ENCODE assay signal across 7 cellular contexts in the genomic region with DNA sequence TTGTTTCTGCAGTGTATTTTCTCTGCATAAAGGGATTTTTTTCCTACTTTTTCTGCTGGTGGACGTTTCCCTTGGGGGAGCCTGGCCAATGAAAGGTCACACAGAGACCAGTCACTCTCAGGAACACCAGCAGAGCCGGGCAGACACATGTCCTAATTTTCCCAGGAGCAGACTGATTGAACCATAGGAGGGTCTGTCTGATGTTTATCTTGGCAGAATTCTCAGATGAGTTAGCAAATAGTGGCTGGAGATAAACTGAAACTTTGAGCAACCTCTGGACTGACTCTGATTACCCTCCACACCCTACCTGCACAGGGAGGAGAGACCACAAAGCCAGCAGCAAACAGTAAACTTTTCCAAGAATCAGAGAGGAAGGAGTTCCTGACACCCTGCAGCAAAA.
A peak's percentile ranks its signal among the peaks of the same experiment; 100 is the strongest.
DNase-seq lines count a peak whose midpoint lies in the region; ATAC-seq and TF ChIP-seq lines count a peak whose summit lies in the region.
"Not testable (repeated sequence)": the region's sequence is repeated elsewhere in the genome, so short reads cannot be mapped to it uniquely, and the experiment has no call there.

No MANE protein-coding gene starts in this region.

- H3K4me1 ChIP-seq in PC-9 (replicated peaks; ENCODE audit: insufficient read depth); right lobe of liver: not testable (repeated sequence)

- H3K4me3 ChIP-seq in PC-9, right lobe of liver: not testable (repeated sequence)

- not testable (repeated sequence) for H3K36me3 ChIP-seq in PC-9 (ENCODE audit: low read depth); right lobe of liver

- peak overlapping the region; percentile 42; the same call in 1 of the 2 replicates for H3K4me2 ChIP-seq in PC-9

- not testable (repeated sequence) for H3K27me3 Mint-ChIP-seq in activated CD4-positive, alpha-beta T cell treated with anti-CD3 and anti-CD28 coated beads, Interleukin-2, amount 10 ng/mL, durations not matched to agents 24 days and 14 days; activated T-helper 1 cell treated with anti-CD3 and anti-CD28 coated beads, Interleukin-12 subunit alpha, Interleukin-12 subunit beta, Interleukin-2, Interleukin-4 antibody, amounts not matched to agents 30 ng/mL and 10 ng/mL and 1 ng/mL, durations not matched to agents 14 hours and 24 hours and 36 hours (ENCODE audit: insufficient read depth); activated naive CD8-positive, alpha-beta T cell treated with anti-CD3 and anti-CD28 coated beads, Interleukin-2, amount 50 U/mL, for 24 hours; stimulated activated naive CD8-positive, alpha-beta T cell treated with anti-CD3 and anti-CD28 coated beads, Interleukin-15, amount 100 ng/mL, for 72 hours

- peak; percentile 51 for ATAC-seq in activated naive CD8-positive, alpha-beta T cell treated with anti-CD3 and anti-CD28 coated beads, Interleukin-2, amount 50 U/mL, for 24 hours
- ATAC-seq in left colon (peak; percentile 81), right lobe of liver (peak; percentile 84 to 90 (median 88))
- ATAC-seq in stimulated activated naive CD8-positive, alpha-beta T cell treated with anti-CD3 and anti-CD28 coated beads, Interleukin-15, amount 100 ng/mL, for 72 hours = peak; percentile 40

- not testable (repeated sequence) for H3K79me2 ChIP-seq in PC-9 (ENCODE audit: low read depth)

- WGBS in right lobe of liver (ENCODE audit: insufficient coverage, low coverage, low lambda C conversion rate, missing lambda C conversion rate) = 18% methylated on average over 2 of the region's 2 CpGs

- not testable (repeated sequence) for H4K20me1 ChIP-seq in PC-9 (ENCODE audit: insufficient read depth)

- H3K9me3 ChIP-seq in PC-9 (ENCODE audit: insufficient read depth, low read depth); right lobe of liver: not testable (repeated sequence)

- DNase-seq in PC-9; activated naive CD8-positive, alpha-beta T cell treated with anti-CD3 and anti-CD28 coated beads, Interleukin-2, amount 50 U/mL, for 24 hours; stimulated activated naive CD8-positive, alpha-beta T cell treated with anti-CD3 and anti-CD28 coated beads, Interleukin-15, amount 100 ng/mL, for 72 hours: not testable (repeated sequence)
- peak; percentile 73 for DNase-seq in activated CD4-positive, alpha-beta T cell treated with anti-CD3 and anti-CD28 coated beads, Interleukin-2, amount 10 ng/mL, durations not matched to agents 24 days and 14 days
- DNase-seq in activated T-helper 1 cell treated with anti-CD3 and anti-CD28 coated beads, Interleukin-12 subunit alpha, Interleukin-12 subunit beta, Interleukin-2, Interleukin-4 antibody, amounts not matched to agents 30 ng/mL and 10 ng/mL and 1 ng/mL, durations not matched to agents 14 hours and 24 hours and 36 hours (ENCODE audit: low spot score) = peak; percentile 10
- peak in 1 of 2 donors; percentile 9 for DNase-seq in left colon
- peak in 1 of 3 donors; percentile 66 for DNase-seq in right lobe of liver

- intact Hi-C loops in PC-9 (cut with micrococcal nuclease; ENCODE audit: unreplicated experiment); activated CD4-positive, alpha-beta T cell treated with anti-CD3 and anti-CD28 coated beads, Interleukin-2, amount 10 ng/mL, durations not matched to agents 24 days and 14 days (cut with micrococcal nuclease); activated T-helper 1 cell treated with anti-CD3 and anti-CD28 coated beads, Interleukin-12 subunit alpha, Interleukin-12 subunit beta, Interleukin-2, Interleukin-4 antibody, amounts not matched to agents 30 ng/mL and 10 ng/mL and 1 ng/mL, durations not matched to agents 14 hours and 24 hours and 36 hours (cut with micrococcal nuclease); left colon (cut with DNase I, micrococcal nuclease); right lobe of liver (cut with DNase I): not testable (repeated sequence)

- not testable (repeated sequence) for H2AFZ ChIP-seq in PC-9

- H3K9me3 Mint-ChIP-seq in activated CD4-positive, alpha-beta T cell treated with anti-CD3 and anti-CD28 coated beads, Interleukin-2, amount 10 ng/mL, durations not matched to agents 24 days and 14 days; activated T-helper 1 cell treated with anti-CD3 and anti-CD28 coated beads, Interleukin-12 subunit alpha, Interleukin-12 subunit beta, Interleukin-2, Interleukin-4 antibody, amounts not matched to agents 30 ng/mL and 10 ng/mL and 1 ng/mL, durations not matched to agents 14 hours and 24 hours and 36 hours; activated naive CD8-positive, alpha-beta T cell treated with anti-CD3 and anti-CD28 coated beads, Interleukin-2, amount 50 U/mL, for 24 hours; stimulated activated naive CD8-positive, alpha-beta T cell treated with anti-CD3 and anti-CD28 coated beads, Interleukin-15, amount 100 ng/mL, for 72 hours: not testable (repeated sequence)

- CTCF ChIA-PET in PC-9 (lab: Charles Lee) = not testable (repeated sequence)

- not testable (repeated sequence) for BruUV-seq in PC-9 (replicated peaks; lab: Mats Ljungman, UMichigan)

- not testable (repeated sequence) for H3K36me3 Mint-ChIP-seq in activated CD4-positive, alpha-beta T cell treated with anti-CD3 and anti-CD28 coated beads, Interleukin-2, amount 10 ng/mL, durations not matched to agents 24 days and 14 days (ENCODE audit: low read depth); activated T-helper 1 cell treated with anti-CD3 and anti-CD28 coated beads, Interleukin-12 subunit alpha, Interleukin-12 subunit beta, Interleukin-2, Interleukin-4 antibody, amounts not matched to agents 30 ng/mL and 10 ng/mL and 1 ng/mL, durations not matched to agents 14 hours and 24 hours and 36 hours (ENCODE audit: low read depth); activated naive CD8-positive, alpha-beta T cell treated with anti-CD3 and anti-CD28 coated beads, Interleukin-2, amount 50 U/mL, for 24 hours (ENCODE audit: low read depth)

- TF ChIP-seq CTCF in PC-9 (conservative IDR thresholded peaks at IDR 0.05); right lobe of liver (IDR thresholded peaks at IDR 0.05): not testable (repeated sequence)

- POLR2A ChIA-PET in PC-9 (lab: Charles Lee; ENCODE audit: unreplicated experiment) = not testable (repeated sequence)

- peak overlapping the region; percentile 65 for H3K27ac Mint-ChIP-seq in activated CD4-positive, alpha-beta T cell treated with anti-CD3 and anti-CD28 coated beads, Interleukin-2, amount 10 ng/mL, durations not matched to agents 24 days and 14 days
- peak overlapping the region; percentile 61 for H3K27ac Mint-ChIP-seq in activated T-helper 1 cell treated with anti-CD3 and anti-CD28 coated beads, Interleukin-12 subunit alpha, Interleukin-12 subunit beta, Interleukin-2, Interleukin-4 antibody, amounts not matched to agents 30 ng/mL and 10 ng/mL and 1 ng/mL, durations not matched to agents 14 hours and 24 hours and 36 hours
- not testable (repeated sequence) for H3K27ac Mint-ChIP-seq in activated naive CD8-positive, alpha-beta T cell treated with anti-CD3 and anti-CD28 coated beads, Interleukin-2, amount 50 U/mL, for 24 hours; stimulated activated naive CD8-positive, alpha-beta T cell treated with anti-CD3 and anti-CD28 coated beads, Interleukin-15, amount 100 ng/mL, for 72 hours

- not testable (repeated sequence) for H3K4me1 Mint-ChIP-seq in activated CD4-positive, alpha-beta T cell treated with anti-CD3 and anti-CD28 coated beads, Interleukin-2, amount 10 ng/mL, durations not matched to agents 24 days and 14 days; activated T-helper 1 cell treated with anti-CD3 and anti-CD28 coated beads, Interleukin-12 subunit alpha, Interleukin-12 subunit beta, Interleukin-2, Interleukin-4 antibody, amounts not matched to agents 30 ng/mL and 10 ng/mL and 1 ng/mL, durations not matched to agents 14 hours and 24 hours and 36 hours (ENCODE audit: low read depth); activated naive CD8-positive, alpha-beta T cell treated with anti-CD3 and anti-CD28 coated beads, Interleukin-2, amount 50 U/mL, for 24 hours; stimulated activated naive CD8-positive, alpha-beta T cell treated with anti-CD3 and anti-CD28 coated beads, Interleukin-15, amount 100 ng/mL, for 72 hours

- not testable (repeated sequence) for H3K27me3 ChIP-seq in PC-9 (ENCODE audit: insufficient read depth, low read depth); right lobe of liver

- TF ChIP-seq POLR2A in right lobe of liver (IDR thresholded peaks at IDR 0.05) = not testable (repeated sequence)

- H3F3A ChIP-seq in PC-9 (ENCODE audit: insufficient read depth, low read depth) = not testable (repeated sequence)

- H3K4me3 Mint-ChIP-seq in activated CD4-positive, alpha-beta T cell treated with anti-CD3 and anti-CD28 coated beads, Interleukin-2, amount 10 ng/mL, durations not matched to agents 24 days and 14 days; activated T-helper 1 cell treated with anti-CD3 and anti-CD28 coated beads, Interleukin-12 subunit alpha, Interleukin-12 subunit beta, Interleukin-2, Interleukin-4 antibody, amounts not matched to agents 30 ng/mL and 10 ng/mL and 1 ng/mL, durations not matched to agents 14 hours and 24 hours and 36 hours; activated naive CD8-positive, alpha-beta T cell treated with anti-CD3 and anti-CD28 coated beads, Interleukin-2, amount 50 U/mL, for 24 hours; stimulated activated naive CD8-positive, alpha-beta T cell treated with anti-CD3 and anti-CD28 coated beads, Interleukin-15, amount 100 ng/mL, for 72 hours: not testable (repeated sequence)

- H3K27ac ChIP-seq in PC-9 = peak overlapping the region; percentile 56; the same call in 1 of the 2 replicates
- peak overlapping the region in 2 of 3 donors; percentile 53 to 60 for H3K27ac ChIP-seq in right lobe of liver

- H3K9me2 ChIP-seq in PC-9 (ENCODE audit: insufficient read depth) = not testable (repeated sequence)
